24 cellular contexts compared by ENCODE assay signal in the genomic region with DNA sequence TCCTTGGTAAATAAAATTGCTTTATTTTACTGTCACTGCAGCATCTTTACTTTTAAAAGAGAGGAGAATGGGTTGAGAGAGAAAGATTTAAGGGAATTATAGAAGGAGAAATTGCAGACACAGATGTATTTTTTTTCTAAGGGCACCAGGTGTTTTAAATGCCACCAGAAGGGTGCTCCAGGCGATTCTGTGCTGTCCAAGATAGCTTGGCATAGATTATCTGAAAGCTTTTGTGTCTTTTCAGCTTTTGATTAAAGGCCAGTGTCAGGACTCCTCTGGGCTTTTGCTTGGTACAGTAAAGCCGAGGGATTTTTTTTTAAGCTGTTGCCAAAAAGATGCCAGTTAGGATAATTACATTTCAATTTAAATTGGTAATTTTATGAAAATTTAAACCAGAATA.
DNase-seq lines count a peak whose midpoint lies in the region; ATAC-seq and TF ChIP-seq lines count a peak whose summit lies in the region.
"Had no signal": no experiment of that assay in that cellular context is flagged by ENCODE, and none has a peak within 500 bp of the region (broad histone marks: within the 10 kb centered on the region; RNA-seq: fewer than 3 reads in every experiment).

No MANE protein-coding gene starts in this region.

- peak overlapping the region in 4 of 5 experiments; percentile 58 to 75 (median 67) for H3K4me3 Mint-ChIP-seq in brain
- H3K4me3 Mint-ChIP-seq in neural progenitor cell: no peak overlapping the region
- H3K4me3 Mint-ChIP-seq: activated naive CD8-positive, alpha-beta T cell treated with anti-CD3 and anti-CD28 coated beads for 36 hours; CD4-positive, CD25-positive, alpha-beta regulatory T cell; dendritic cell treated with granulocyte-macrophage colony-stimulating factor and Interleukin-4, amounts not matched to agents 40 ng/mL and 50 ng/mL, for 4 days; stimulated activated naive B cell treated with anti-CD40 and anti-IgM and Interleukin-4, amounts not matched to agents 10 μg/mL and 1 μg/mL and 100 μg/mL, for 72 hours had no signal

- H3K4me2 ChIP-seq in neural progenitor cell: no peak overlapping the region

- peaks cover 12% of the 10 kb centered on the region for H3K4me1 ChIP-seq in neural progenitor cell

- H3K27ac Mint-ChIP-seq in brain (peak overlapping the region; percentile 88 to 97 (median 92)), neural progenitor cell (peak overlapping the region; percentile 8)
- H3K27ac Mint-ChIP-seq: activated naive CD8-positive, alpha-beta T cell treated with anti-CD3 and anti-CD28 coated beads for 36 hours; CD4-positive, CD25-positive, alpha-beta regulatory T cell; dendritic cell treated with granulocyte-macrophage colony-stimulating factor and Interleukin-4, amounts not matched to agents 40 ng/mL and 50 ng/mL, for 4 days; stimulated activated naive B cell treated with anti-CD40 and anti-IgM and Interleukin-4, amounts not matched to agents 10 μg/mL and 1 μg/mL and 100 μg/mL, for 72 hours had no signal

- H3F3A ChIP-seq in neural progenitor cell (ENCODE audit: low read depth): no peaks in the 10 kb centered on the region

- no peaks in the 10 kb centered on the region for H3K27me3 ChIP-seq in neural progenitor cell
- H3K27me3 ChIP-seq: gastrocnemius medialis, sigmoid colon, suprapubic skin had no signal

- peak; percentile 13 for DNase-seq in NCI-H1105 treated with DMSO at 0.1 percent for 48 hours (lab: John Stamatoyannopoulos, UW)
- DNase-seq in NCI-H1105 (lab: John Stamatoyannopoulos, UW): no peak
- peak; percentile 58 for DNase-seq in NCI-H1092 treated with DMSO at 0.1 percent for 48 hours (lab: John Stamatoyannopoulos, UW)
- DNase-seq in neural progenitor cell (ENCODE audit: low spot score): no peak
- DNase-seq in activated effector memory CD4-positive, alpha-beta T cell treated with Interleukin-2 at 50 U/mL for 16 hours: no peak
- DNase-seq in T-helper 9 cell: no peak
- DNase-seq: activated CD4-positive, alpha-beta T cell treated with anti-CD3 and anti-CD28 coated beads for 4 hours; activated CD8-positive, alpha-beta memory T cell treated with anti-CD3 and anti-CD28 coated beads for 24 hours; activated effector memory CD4-positive, alpha-beta T cell treated with anti-CD3 and anti-CD28 coated beads, Interleukin-2, amount 50 U/mL, for 16 hours; activated naive CD8-positive, alpha-beta T cell treated with anti-CD3 and anti-CD28 coated beads for 36 hours; aorta; CD4-positive, CD25-positive, alpha-beta regulatory T cell; gastrocnemius medialis; left ventricle myocardium superior; psoas muscle; sigmoid colon; stimulated activated CD4-positive, alpha-beta T cell treated with anti-CD3 and anti-CD28 coated beads, Interleukin-4, amount 100 ng/mL, for 4 hours; stimulated activated naive B cell treated with anti-CD40 and anti-IgM and Interleukin-4, amounts not matched to agents 10 μg/mL and 1 μg/mL and 100 μg/mL, for 72 hours had no signal

- H3K4me3 ChIP-seq in neural progenitor cell: no peak overlapping the region
- H3K4me3 ChIP-seq: gastrocnemius medialis, HAP-1, psoas muscle, sigmoid colon, suprapubic skin had no signal

- no peak overlapping the region for H3K27ac ChIP-seq in neural progenitor cell
- H3K27ac ChIP-seq: gastrocnemius medialis, psoas muscle, sigmoid colon, suprapubic skin, VCaP had no signal

- H3K4me1 Mint-ChIP-seq in brain (peaks cover 61% of the 10 kb centered on the region), neural progenitor cell (peaks cover 8% of the 10 kb centered on the region)
- H3K4me1 Mint-ChIP-seq: activated naive CD8-positive, alpha-beta T cell treated with anti-CD3 and anti-CD28 coated beads for 36 hours; CD4-positive, CD25-positive, alpha-beta regulatory T cell; stimulated activated naive B cell treated with anti-CD40 and anti-IgM and Interleukin-4, amounts not matched to agents 10 μg/mL and 1 μg/mL and 100 μg/mL, for 72 hours had no signal

- no peak for TF ChIP-seq CTCF in brain (conservative IDR thresholded peaks at IDR 0.05)
- no peak for TF ChIP-seq CTCF in neural progenitor cell (IDR thresholded peaks at IDR 0.05)

- no peaks in the 10 kb centered on the region for H3K79me2 ChIP-seq in neural progenitor cell (ENCODE audit: low read depth)

- H3K9me3 Mint-ChIP-seq in brain (peaks cover 0 to 11% (median 0%) of the 10 kb centered on the region in 5 experiments), neural progenitor cell (no peaks in the 10 kb centered on the region)
- H3K9me3 Mint-ChIP-seq: activated naive CD8-positive, alpha-beta T cell treated with anti-CD3 and anti-CD28 coated beads for 36 hours; stimulated activated naive B cell treated with anti-CD40 and anti-IgM and Interleukin-4, amounts not matched to agents 10 μg/mL and 1 μg/mL and 100 μg/mL, for 72 hours had no signal

- H3K36me3 Mint-ChIP-seq in brain (no peaks in the 10 kb centered on the region), neural progenitor cell (no peaks in the 10 kb centered on the region)
- H3K36me3 Mint-ChIP-seq: activated naive CD8-positive, alpha-beta T cell treated with anti-CD3 and anti-CD28 coated beads for 36 hours; CD4-positive, CD25-positive, alpha-beta regulatory T cell; stimulated activated naive B cell treated with anti-CD40 and anti-IgM and Interleukin-4, amounts not matched to agents 10 μg/mL and 1 μg/mL and 100 μg/mL, for 72 hours had no signal

- no peak for ATAC-seq in GM21723 (IDR thresholded peaks at IDR 0.05; ENCODE audit: unreplicated experiment)
- ATAC-seq: gastrocnemius medialis; left ventricle myocardium superior; psoas muscle; stimulated activated naive B cell treated with anti-CD40 and anti-IgM and Interleukin-4, amounts not matched to agents 10 μg/mL and 1 μg/mL and 100 μg/mL, for 72 hours had no signal

- no peaks in the 10 kb centered on the region for H3K9me3 ChIP-seq in neural progenitor cell (ENCODE audit: low read depth)
- H3K9me3 ChIP-seq: gastrocnemius medialis, HAP-1, psoas muscle, sigmoid colon, suprapubic skin had no signal

- no peak overlapping the region for H2AFZ ChIP-seq in neural progenitor cell (replicated peaks)

- H3K27me3 Mint-ChIP-seq in brain (no peaks in the 10 kb centered on the region), neural progenitor cell (ENCODE audit: insufficient read depth, low read depth) (no peaks in the 10 kb centered on the region)
- H3K27me3 Mint-ChIP-seq: activated naive CD8-positive, alpha-beta T cell treated with anti-CD3 and anti-CD28 coated beads for 36 hours; CD4-positive, CD25-positive, alpha-beta regulatory T cell; dendritic cell treated with granulocyte-macrophage colony-stimulating factor and Interleukin-4, amounts not matched to agents 40 ng/mL and 50 ng/mL, for 4 days; stimulated activated naive B cell treated with anti-CD40 and anti-IgM and Interleukin-4, amounts not matched to agents 10 μg/mL and 1 μg/mL and 100 μg/mL, for 72 hours had no signal

- no peak overlapping the region for H3K9ac ChIP-seq in neural progenitor cell

- H3K36me3 ChIP-seq in neural progenitor cell: no peaks in the 10 kb centered on the region
- H3K36me3 ChIP-seq: gastrocnemius medialis, HAP-1, sigmoid colon, suprapubic skin had no signal

- no peaks in the 10 kb centered on the region for H4K20me1 ChIP-seq in neural progenitor cell (ENCODE audit: low read depth)

Comparison
In these comparisons a context has a peak if more than half of its experiments do, and no peak if none do; other contexts are left out.
1. DNase-seq: peak in NCI-H1105 treated with DMSO at 0.1 percent for 48 hours (single experiment) and NCI-H1092 treated with DMSO at 0.1 percent for 48 hours (single experiment); none in NCI-H1105 (single experiment), neural progenitor cell (single experiment), activated effector memory CD4-positive, alpha-beta T cell treated with Interleukin-2 at 50 U/mL for 16 hours (single experiment) and T-helper 9 cell (single experiment).